Comparison of ENCODE assay signal across 24 cellular contexts in genomic region chr11:117295438-117296137, GRCh38.
"Had no signal": no experiment of that assay in that cellular context is flagged by ENCODE, and none has a peak within 500 bp of the region (broad histone marks: within the 10 kb centered on the region; RNA-seq: fewer than 3 reads in every experiment).

No MANE protein-coding gene starts in this region.

- H3K27ac ChIP-seq: foreskin keratinocyte, heart left ventricle, psoas muscle, right lobe of liver, tibial artery, uterus, VCaP had no signal

- H3K36me3 ChIP-seq: uterus had no signal

- H3K27me3 ChIP-seq: foreskin keratinocyte, heart left ventricle, right lobe of liver, tibial artery, uterus had no signal

- H3K9me3 ChIP-seq: heart left ventricle, psoas muscle, right lobe of liver, tibial artery, uterus had no signal

- H3K4me1 ChIP-seq: foreskin keratinocyte, psoas muscle had no signal

- H3K4me3 ChIP-seq: heart left ventricle, psoas muscle, right lobe of liver, tibial artery, uterus had no signal

- H3K4me1 Mint-ChIP-seq: stimulated activated naive CD8-positive, alpha-beta T cell treated with anti-CD3 and anti-CD28 coated beads, Interleukin-15, amount 100 ng/mL, for 72 hours had no signal

- H3K27ac Mint-ChIP-seq: activated CD4-positive, alpha-beta memory T cell treated with anti-CD3 and anti-CD28 coated beads, Interleukin-2, amount 10 ng/mL, durations not matched to agents 7 days and 5 days; natural killer cell had no signal

- DNase-seq: activated CD4-positive, alpha-beta memory T cell treated with anti-CD3 and anti-CD28 coated beads, Interleukin-2, amount 10 ng/mL, durations not matched to agents 7 days and 5 days; activated CD4-positive, alpha-beta T cell treated with anti-CD3 and anti-CD28 coated beads for 1 hour; activated effector memory CD4-positive, alpha-beta T cell treated with Interleukin-2 at 50 U/mL for 16 hours; activated naive CD4-positive, alpha-beta T cell treated with anti-CD3 and anti-CD28 coated beads, Interleukin-2, amount 50 U/mL, for 16 hours; activated T-cell treated with anti-CD3 and anti-CD28 coated beads, Interleukin-2, amount 50 U/mL, for 4 hours; cortex of kidney; effector CD8-positive, alpha-beta T cell; foreskin keratinocyte; heart left ventricle; islet precursor cell; mammary epithelial cell; natural killer cell; psoas muscle; right lobe of liver; stimulated activated naive CD8-positive, alpha-beta T cell treated with anti-CD3 and anti-CD28 coated beads, Interleukin-15, amount 100 ng/mL, for 72 hours; T-helper 1 cell; T1000; tibial artery; uterus had no signal

- ATAC-seq: activated T-cell treated with anti-CD3 and anti-CD28 coated beads, Interleukin-2, amount 50 U/mL, for 4 hours; foreskin keratinocyte; heart left ventricle; left lobe of liver; natural killer cell; psoas muscle; right lobe of liver; SK-N-SH treated with all-trans-retinoic acid at 6 μM for 48 hours; stimulated activated naive CD8-positive, alpha-beta T cell treated with anti-CD3 and anti-CD28 coated beads, Interleukin-15, amount 100 ng/mL, for 72 hours had no signal

- H3K9me3 Mint-ChIP-seq: activated CD4-positive, alpha-beta memory T cell treated with anti-CD3 and anti-CD28 coated beads, Interleukin-2, amount 10 ng/mL, durations not matched to agents 7 days and 5 days; activated T-cell treated with anti-CD3 and anti-CD28 coated beads, Interleukin-2, amount 50 U/mL, for 4 hours; brain; central memory CD8-positive, alpha-beta T cell; natural killer cell; stimulated activated naive CD8-positive, alpha-beta T cell treated with anti-CD3 and anti-CD28 coated beads, Interleukin-15, amount 100 ng/mL, for 72 hours had no signal

- H3K27me3 Mint-ChIP-seq: activated CD4-positive, alpha-beta memory T cell treated with anti-CD3 and anti-CD28 coated beads, Interleukin-2, amount 10 ng/mL, durations not matched to agents 7 days and 5 days; stimulated activated naive CD8-positive, alpha-beta T cell treated with anti-CD3 and anti-CD28 coated beads, Interleukin-15, amount 100 ng/mL, for 72 hours had no signal

- H3K4me3 Mint-ChIP-seq: activated CD4-positive, alpha-beta memory T cell treated with anti-CD3 and anti-CD28 coated beads, Interleukin-2, amount 10 ng/mL, durations not matched to agents 7 days and 5 days; activated T-cell treated with anti-CD3 and anti-CD28 coated beads, Interleukin-2, amount 50 U/mL, for 4 hours; brain; central memory CD8-positive, alpha-beta T cell; natural killer cell; stimulated activated naive CD8-positive, alpha-beta T cell treated with anti-CD3 and anti-CD28 coated beads, Interleukin-15, amount 100 ng/mL, for 72 hours had no signal

- H3K36me3 Mint-ChIP-seq: natural killer cell had no signal
